In genomic region chr11:34274712-34275398, GRCh38 we compare ENCODE assay signal across 9 cellular contexts.
DNase-seq lines count a peak whose midpoint lies in the region; ATAC-seq and TF ChIP-seq lines count a peak whose summit lies in the region.
"Had no signal": no experiment of that assay in that cellular context is flagged by ENCODE, and none has a peak within 500 bp of the region (broad histone marks: within the 10 kb centered on the region; RNA-seq: fewer than 3 reads in every experiment).

No MANE protein-coding gene starts in this region.

- H3K4me1 ChIP-seq in Caco-2: no peaks in the 10 kb centered on the region
- H3K4me1 ChIP-seq in gastroesophageal sphincter: peaks cover 0 to 15% (median 10%) of the 10 kb centered on the region in 3 donors

- in situ Hi-C loops in SK-MEL-5 (cut with HindIII; ENCODE audit: low pct_unique_long_range_greater_than_20kb, low sequenced_read_pairs): no loop called here

- H3K4me1 Mint-ChIP-seq in Caco-2 (ENCODE audit: low read depth, unreplicated experiment) (no peaks in the 10 kb centered on the region), T-cell (no peaks in the 10 kb centered on the region)

- ATAC-seq in gastroesophageal sphincter (peak; percentile 95), T-cell (replicated peaks in 1 of 4) (no peak), HG03469 (IDR thresholded peaks at IDR 0.05; ENCODE audit: unreplicated experiment) (no peak), GM19328 (IDR thresholded peaks at IDR 0.05; ENCODE audit: unreplicated experiment) (no peak)

- H3K27ac ChIP-seq in gastroesophageal sphincter: peak overlapping the region in 3 of 4 donors; percentile 62 to 74 (median 63)

- no TSS peak for BruUV-seq in Caco-2 (replicated peaks; lab: Mats Ljungman, UMichigan)

- H3K36me3 Mint-ChIP-seq in Caco-2 (ENCODE audit: insufficient read depth, unreplicated experiment) (no peaks in the 10 kb centered on the region), T-cell (no peaks in the 10 kb centered on the region)

- H3K4me3 ChIP-seq in Caco-2 (ENCODE audit: low read depth, low read length) (no peak overlapping the region), gastroesophageal sphincter (no peak overlapping the region)

- H3K4me3 Mint-ChIP-seq in Caco-2 (ENCODE audit: unreplicated experiment): no peak overlapping the region
- H3K4me3 Mint-ChIP-seq in T-cell: no peak overlapping the region

- POLR2A ChIA-PET in Caco-2 (lab: Charles Lee) (no interaction called here), T-cell (lab: Charles Lee) (no interaction called here)

- WGBS in gastroesophageal sphincter (ENCODE audit: low coverage in 1 of 2), 2 donors: 25% methylated on average over 11 of the region's 11 CpGs; no CpG with 5 or more reads in 1 of the 2 donors

- H3K9me3 ChIP-seq in Caco-2 (no peaks in the 10 kb centered on the region), gastroesophageal sphincter (no peaks in the 10 kb centered on the region)

- H3K27ac Mint-ChIP-seq in Caco-2 (ENCODE audit: unreplicated experiment) (peak overlapping the region; percentile 64), T-cell (no peak overlapping the region)

- TF ChIP-seq CTCF in Caco-2 (IDR thresholded peaks at IDR 0.05; ENCODE audit: insufficient read depth in 1 of 2, low read depth in 1 of 2, low read length in 1 of 2, severe bottlenecking in 1 of 2, unreplicated experiment in 1 of 2) (no peak), gastroesophageal sphincter (IDR thresholded peaks at IDR 0.05) (no peak)

- H3K9me3 Mint-ChIP-seq in Caco-2 (ENCODE audit: unreplicated experiment) (no peaks in the 10 kb centered on the region), T-cell (no peaks in the 10 kb centered on the region)

- DNase-seq in Caco-2: peak; percentile 69 to 83
- DNase-seq in SK-MEL-5 (ENCODE audit: low read depth, low spot score): peak; percentile 36
- DNase-seq in posterior vena cava (ENCODE audit: low spot score): peak; percentile 96
- DNase-seq in T-cell: no peak
- DNase-seq in activated CD8-positive, alpha-beta memory T cell treated with anti-CD3 and anti-CD28 coated beads for 24 hours: no peak
- DNase-seq: NCI-H69 had no signal

- TF ChIP-seq POLR2A in gastroesophageal sphincter (IDR thresholded peaks at IDR 0.05): no peak

- intact Hi-C loops in Caco-2 (cut with micrococcal nuclease; ENCODE audit: unreplicated experiment): no loop called here
- intact Hi-C loops in posterior vena cava (cut with DNase I): loop anchor here in 1 of 2 donors (5.0 kb wide), 1 partner anchor 1158 kb away; no protein-coding TSS in a partner anchor

- H3K27me3 Mint-ChIP-seq in Caco-2 (ENCODE audit: insufficient read depth, unreplicated experiment) (no peaks in the 10 kb centered on the region), T-cell (peaks cover 0 to 2% of the 10 kb centered on the region in 2 donors)

- TF ChIP-seq EP300 in gastroesophageal sphincter (IDR thresholded peaks at IDR 0.05): no peak

- no peaks in the 10 kb centered on the region for H3K36me3 ChIP-seq in Caco-2 (ENCODE audit: control insufficient read depth, insufficient read depth, low read length)
- H3K36me3 ChIP-seq in gastroesophageal sphincter: no peaks in the 10 kb centered on the region

- CTCF ChIA-PET in Caco-2 (lab: Charles Lee): interaction anchor here (1.1 kb wide), 1 partner anchor 100 kb away, joined by 3 read pairs; no protein-coding TSS in a partner anchor
- CTCF ChIA-PET in T-cell (lab: Charles Lee): no interaction called here

- no peaks in the 10 kb centered on the region for H3K27me3 ChIP-seq in Caco-2 (replicated peaks; ENCODE audit: control insufficient read depth, insufficient read depth, low read length)
- H3K27me3 ChIP-seq in gastroesophageal sphincter: no peaks in the 10 kb centered on the region

Comparison
In these comparisons a context has a peak if more than half of its experiments do, and no peak if none do; other contexts are left out.
1. DNase-seq: peak in Caco-2 (2 of 2), SK-MEL-5 (single experiment) and posterior vena cava (single experiment); none in T-cell (0 of 34) and activated CD8-positive, alpha-beta memory T cell treated with anti-CD3 and anti-CD28 coated beads for 24 hours (single experiment).